ENCODE assay signal across 17 cellular contexts in genomic region chr3:122389892-122390291, GRCh38. TPM values are rescaled to one million over a fixed set of nuclear protein-coding genes. Genes with fewer than 3 reads are reported as not detected.
DNase-seq lines count a peak whose midpoint lies in the region; ATAC-seq and TF ChIP-seq lines count a peak whose summit lies in the region.
"Had no signal": no experiment of that assay in that cellular context is flagged by ENCODE, and none has a peak within 500 bp of the region (broad histone marks: within the 10 kb centered on the region; RNA-seq: fewer than 3 reads in every experiment).

No MANE protein-coding gene starts in this region.

- H3K9ac ChIP-seq in BLaER1 treated with 17β-estradiol and CSF1 and Interleukin-3, amounts not matched to agents 10 nM and 100 nM: peak overlapping the region in 1 of 11 experiments; percentile 28; a peak in 1 of 22 replicates
- H3K9ac ChIP-seq: GM23248 had no signal

- H3K4me1 ChIP-seq in BLaER1 treated with 17β-estradiol and CSF1 and Interleukin-3, amounts not matched to agents 10 nM and 100 nM: peaks cover 11 to 41% (median 34%) of the 10 kb centered on the region in 10 experiments
- H3K4me1 ChIP-seq in right lobe of liver: peaks cover 0 to 62% (median 29%) of the 10 kb centered on the region in 4 donors

- intact Hi-C loops in right lobe of liver (cut with DNase I) (no loop called here), head of caudate nucleus (cut with DNase I) (loop anchor here (5.0 kb wide), 1 partner anchor 287 kb away; no protein-coding TSS in a partner anchor)

- no peak overlapping the region for H3K27ac ChIP-seq in BLaER1 treated with 17β-estradiol and CSF1 and Interleukin-3, amounts not matched to agents 10 nM and 100 nM
- H3K27ac ChIP-seq in right lobe of liver: peak overlapping the region in 2 of 3 donors; percentile 28 to 65
- H3K27ac ChIP-seq: GM23248 had no signal

- peak overlapping the region in 7 of 11 experiments; percentile 21 to 54 (median 34); a peak in 6 of 22 replicates for H3K4me2 ChIP-seq in BLaER1 treated with 17β-estradiol and CSF1 and Interleukin-3, amounts not matched to agents 10 nM and 100 nM

- H3K9me3 Mint-ChIP-seq in activated T-cell treated with anti-CD3 and anti-CD28 coated beads, Interleukin-2, amount 50 U/mL, for 24 hours: no peaks in the 10 kb centered on the region
- H3K9me3 Mint-ChIP-seq in brain (peaks cover 0 to 34% (median 15%) of the 10 kb centered on the region in 5 experiments), immature natural killer cell (no peaks in the 10 kb centered on the region)
- H3K9me3 Mint-ChIP-seq: CD4-positive, alpha-beta T cell had no signal

- H3K4me3 Mint-ChIP-seq in activated T-cell treated with anti-CD3 and anti-CD28 coated beads, Interleukin-2, amount 50 U/mL, for 24 hours: no peak overlapping the region
- H3K4me3 Mint-ChIP-seq in brain: peak overlapping the region in 4 of 5 experiments; percentile 54 to 91 (median 68)
- no peak overlapping the region for H3K4me3 Mint-ChIP-seq in immature natural killer cell
- H3K4me3 Mint-ChIP-seq: CD4-positive, alpha-beta T cell had no signal

- H3K36me3 Mint-ChIP-seq in activated T-cell treated with anti-CD3 and anti-CD28 coated beads, Interleukin-2, amount 50 U/mL, for 24 hours (ENCODE audit: low read depth): peaks cover 46% of the 10 kb centered on the region
- H3K36me3 Mint-ChIP-seq in brain (peaks cover 52% of the 10 kb centered on the region), immature natural killer cell (peaks cover 0 to 8% (median 4%) of the 10 kb centered on the region in 3 donors)

- peak in 3 of 4 donors; percentile 20 to 36 (median 27) for ATAC-seq in right lobe of liver
- ATAC-seq: HCT116 had no signal

- H3K4me1 Mint-ChIP-seq in activated T-cell treated with anti-CD3 and anti-CD28 coated beads, Interleukin-2, amount 50 U/mL, for 24 hours (ENCODE audit: low read depth): peaks cover 39% of the 10 kb centered on the region
- H3K4me1 Mint-ChIP-seq in brain: peaks cover 86% of the 10 kb centered on the region
- H3K4me1 Mint-ChIP-seq in immature natural killer cell: peaks cover 1 to 11% of the 10 kb centered on the region in 2 donors

- no peak for DNase-seq in activated T-cell treated with anti-CD3 and anti-CD28 coated beads, Interleukin-2, amount 50 U/mL, for 24 hours
- DNase-seq in activated T-cell treated with anti-CD3 and anti-CD28 coated beads for 4 hours (no peak), right lobe of liver (no peak), head of caudate nucleus (no peak), NCI-H2196 treated with DMSO at 0.1 percent for 48 hours (lab: John Stamatoyannopoulos, UW; ENCODE audit: unreplicated experiment) (no peak), immature natural killer cell (no peak)
- DNase-seq: 8988T; AML-193; C1 segment of cervical spinal cord; Calu3; CD4-positive, alpha-beta T cell; DMS 273 treated with DMSO at 0.1 percent for 48 hours; GM23248 had no signal

- H3K4me3 ChIP-seq in BLaER1 treated with 17β-estradiol and CSF1 and Interleukin-3, amounts not matched to agents 10 nM and 100 nM: no peak overlapping the region
- no peak overlapping the region for H3K4me3 ChIP-seq in right lobe of liver
- H3K4me3 ChIP-seq: GM12878, GM23248 had no signal

- no peak for TF ChIP-seq POLR2A in right lobe of liver (IDR thresholded peaks at IDR 0.05)

- H3K27me3 Mint-ChIP-seq in activated T-cell treated with anti-CD3 and anti-CD28 coated beads, Interleukin-2, amount 50 U/mL, for 24 hours: no peaks in the 10 kb centered on the region
- H3K27me3 Mint-ChIP-seq in brain: no peaks in the 10 kb centered on the region
- peaks cover 0 to 6% (median 0%) of the 10 kb centered on the region in 3 donors for H3K27me3 Mint-ChIP-seq in immature natural killer cell (ENCODE audit: low read depth in 3 of 3)
- H3K27me3 Mint-ChIP-seq: CD4-positive, alpha-beta T cell had no signal

- H3K36me3 ChIP-seq in BLaER1 treated with 17β-estradiol and CSF1 and Interleukin-3, amounts not matched to agents 10 nM and 100 nM: peaks cover 0 to 29% (median 9%) of the 10 kb centered on the region in 11 experiments; a peak in 11 of 22 replicates
- H3K36me3 ChIP-seq in right lobe of liver: no peaks in the 10 kb centered on the region

- H3K27ac Mint-ChIP-seq in activated T-cell treated with anti-CD3 and anti-CD28 coated beads, Interleukin-2, amount 50 U/mL, for 24 hours: peak overlapping the region; percentile 35
- H3K27ac Mint-ChIP-seq in brain (peak overlapping the region in 2 of 5 experiments; percentile 32 to 58), immature natural killer cell (no peak overlapping the region)
- H3K27ac Mint-ChIP-seq: CD4-positive, alpha-beta T cell had no signal

- WGBS in right lobe of liver (ENCODE audit: insufficient coverage, low coverage, low lambda C conversion rate, missing lambda C conversion rate): 26% methylated on average over 4 of the region's 4 CpGs

- H3K27me3 ChIP-seq in BLaER1 treated with 17β-estradiol and CSF1 and Interleukin-3, amounts not matched to agents 10 nM and 100 nM: no peaks in the 10 kb centered on the region
- no peaks in the 10 kb centered on the region for H3K27me3 ChIP-seq in right lobe of liver

- no peaks in the 10 kb centered on the region for H3K9me3 ChIP-seq in BLaER1 treated with 17β-estradiol and CSF1 and Interleukin-3, amounts not matched to agents 10 nM and 100 nM (replicated peaks in 1 of 11)
- no peaks in the 10 kb centered on the region for H3K9me3 ChIP-seq in right lobe of liver

- TF ChIP-seq CTCF in brain (conservative IDR thresholded peaks at IDR 0.05): no peak
- TF ChIP-seq CTCF in right lobe of liver (IDR thresholded peaks at IDR 0.05): no peak

- H4K20me1 ChIP-seq in BLaER1 treated with 17β-estradiol and CSF1 and Interleukin-3, amounts not matched to agents 10 nM and 100 nM: peaks cover 0 to 4% (median 0%) of the 10 kb centered on the region in 11 experiments; a peak in 2 of 22 replicates

RNA-seq across cellular contexts. Expression of gene FAM162A, which starts 5.9 kb away (rescaled TPM):
- 45.6 TPM for polyA plus RNA-seq in brain (ENCODE audit: insufficient read depth, low read depth, low replicate concordance)
- total RNA-seq in right lobe of liver: 10 to 100 TPM; 26.9 to 57.0 (median 51.5) TPM
- 10 to 100 TPM; 49.0 to 65.6 (median 63.9) TPM for polyA plus RNA-seq in immature natural killer cell

RNA-seq across cellular contexts. Expression of gene MIX23, which starts 6.9 kb away (rescaled TPM):
- polyA plus RNA-seq in brain (ENCODE audit: insufficient read depth, low read depth, low replicate concordance) (15.0 TPM), immature natural killer cell (10 to 100 TPM in 2 of 3 donors, 1 to 10 TPM in 1; 1.9 to 17.1 (median 12.7) TPM)
- 10 to 100 TPM; 21.3 to 36.0 (median 27.1) TPM for total RNA-seq in right lobe of liver

RNA-seq across cellular contexts. Expression of gene WDR5B, which starts 26.0 kb away (rescaled TPM):
- polyA plus RNA-seq in brain (ENCODE audit: insufficient read depth, low read depth, low replicate concordance) (3.2 TPM), immature natural killer cell (1 to 10 TPM in 2 of 3 donors, under 1 TPM in 1; 0.70 to 2.2 (median 1.3) TPM)
- total RNA-seq in right lobe of liver: 1 to 10 TPM; 1.4 to 4.0 (median 2.1) TPM

Comparison
In these comparisons a context has a peak if more than half of its experiments do, and no peak if none do; other contexts are left out.
1. H3K4me3 Mint-ChIP-seq: peak in brain (4 of 5); none in activated T-cell treated with anti-CD3 and anti-CD28 coated beads, Interleukin-2, amount 50 U/mL, for 24 hours (single experiment) and immature natural killer cell (0 of 5).
2. H3K27ac ChIP-seq: peak in right lobe of liver (2 of 3); none in BLaER1 treated with 17β-estradiol and CSF1 and Interleukin-3, amounts not matched to agents 10 nM and 100 nM (0 of 11).